Comparison of ENCODE assay signal across 12 cellular contexts in the genomic region with DNA sequence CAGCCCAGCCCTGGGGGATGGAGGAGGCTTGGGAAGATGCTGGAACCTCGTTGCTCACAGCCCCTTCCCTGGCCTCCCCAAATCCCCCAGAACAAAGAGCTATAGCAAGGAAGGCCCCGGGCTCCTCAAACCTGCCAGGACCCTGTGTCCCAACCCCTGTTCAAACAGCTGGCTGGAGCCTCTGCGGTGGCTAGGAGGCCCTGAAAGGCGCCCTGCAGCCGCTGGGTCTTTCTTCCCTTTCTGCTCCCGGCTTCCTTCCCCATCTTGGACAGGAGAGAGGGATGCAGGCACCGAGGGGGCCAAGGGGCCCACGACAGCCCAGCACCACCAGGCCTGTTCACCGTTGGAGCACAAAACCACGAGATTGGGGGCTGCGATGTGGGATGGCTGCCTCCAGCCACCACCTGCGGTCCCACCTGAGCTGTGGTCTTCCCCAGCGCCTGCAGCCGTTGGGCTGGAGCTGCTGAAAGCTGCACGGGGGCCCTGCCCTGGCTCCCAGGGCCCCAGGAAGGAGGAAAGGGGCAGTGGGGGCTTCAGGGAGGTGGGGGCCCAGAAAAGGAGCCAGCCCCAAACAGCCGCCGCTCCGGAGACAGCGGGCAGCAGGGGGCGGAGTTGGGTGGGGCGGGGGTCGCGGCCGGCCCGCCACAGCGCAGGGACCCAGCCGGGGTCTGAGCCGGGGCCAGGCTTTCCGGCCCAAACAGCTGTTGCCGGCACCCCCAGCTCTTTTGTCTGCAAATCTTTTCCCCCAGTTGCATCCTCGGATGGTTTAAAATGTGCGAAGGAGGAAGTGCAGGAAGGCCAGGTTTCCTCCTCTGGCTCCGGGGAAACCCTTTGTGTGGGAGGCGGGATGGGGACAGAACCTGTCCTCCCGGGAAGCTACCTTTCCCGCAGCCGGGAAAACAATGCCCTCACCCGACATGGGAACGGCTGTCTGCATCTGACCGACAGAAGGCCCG. TPM values are rescaled to one million over a fixed set of nuclear protein-coding genes. Genes with fewer than 3 reads are reported as not detected.
DNase-seq lines count a peak whose midpoint lies in the region; ATAC-seq and TF ChIP-seq lines count a peak whose summit lies in the region.
"Had no signal": no experiment of that assay in that cellular context is flagged by ENCODE, and none has a peak within 500 bp of the region (broad histone marks: within the 10 kb centered on the region; RNA-seq: fewer than 3 reads in every experiment).

No MANE protein-coding gene starts in this region.

- H2BK5ac ChIP-seq in trophoblast cell (ENCODE audit: low read depth, low read length, poor library complexity): no peak overlapping the region

- H2BK120ac ChIP-seq in trophoblast cell (ENCODE audit: insufficient read depth, low read length, poor library complexity): no peak overlapping the region

- no peak for TF ChIP-seq CTCF in esophagus squamous epithelium (IDR thresholded peaks at IDR 0.05)

- no peak overlapping the region for H2BK12ac ChIP-seq in trophoblast cell (ENCODE audit: low read length)

- H3K14ac ChIP-seq in trophoblast cell (ENCODE audit: low read length): no peak overlapping the region

- H4K8ac ChIP-seq in trophoblast cell (ENCODE audit: low read depth, low read length): no peak overlapping the region

- H3K27ac ChIP-seq in KOPT-K1 (ENCODE audit: low read depth, low read length, poor library complexity, severe bottlenecking) (peak overlapping the region; percentile 97), esophagus squamous epithelium (peak overlapping the region in 3 of 4 donors; percentile 42 to 82 (median 65)), trophoblast cell (ENCODE audit: low read depth, low read length) (no peak overlapping the region)
- H3K27ac ChIP-seq: testis had no signal

- H4K12ac ChIP-seq in trophoblast cell (ENCODE audit: low read depth, low read length): no peak overlapping the region

- H3K79me2 ChIP-seq in trophoblast cell (ENCODE audit: control insufficient read depth, insufficient read depth, low read length, poor library complexity): no peaks in the 10 kb centered on the region

- no peak overlapping the region for H4K91ac ChIP-seq in trophoblast cell (ENCODE audit: low read depth, low read length)

- peak overlapping the region; percentile 6 for H2AFZ ChIP-seq in trophoblast cell (ENCODE audit: insufficient read depth, low read length, poor library complexity)

- intact Hi-C loops in esophagus squamous epithelium (cut with DNase I): no loop called here

- no peak overlapping the region for H3K23ac ChIP-seq in trophoblast cell (ENCODE audit: low read length)

- TF ChIP-seq POLR2A in esophagus squamous epithelium (IDR thresholded peaks at IDR 0.05): no peak

- H3K18ac ChIP-seq in trophoblast cell (ENCODE audit: low read length): no peak overlapping the region

- DNase-seq in COLO668 (lab: John Stamatoyannopoulos, UW; ENCODE audit: unreplicated experiment) (peak; percentile 18), esophagus squamous epithelium (lab: John Stamatoyannopoulos, UW) (no peak), trophoblast cell (peak in 1 of 2 donors; percentile 10), HuH-7.5 (ENCODE audit: low spot score) (no peak)
- DNase-seq in stimulated activated naive CD4-positive, alpha-beta T cell (lab: John Stamatoyannopoulos, UW): no peak
- DNase-seq: NCI-H2029 treated with DMSO at 0.1 percent for 48 hours; occipital lobe; stimulated activated CD4-positive, alpha-beta T cell treated with anti-CD3 and anti-CD28 coated beads, Interleukin-2, amount 100 ng/mL, for 48 hours; testis had no signal

- H3K4ac ChIP-seq in trophoblast cell (ENCODE audit: low read depth, low read length): no peak overlapping the region

- H3K9me3 ChIP-seq in KOPT-K1 (ENCODE audit: insufficient read depth, low read length, poor library complexity, severe bottlenecking) (no peaks in the 10 kb centered on the region), esophagus squamous epithelium (no peaks in the 10 kb centered on the region), trophoblast cell (ENCODE audit: insufficient read depth, low read depth, low read length) (no peaks in the 10 kb centered on the region)
- H3K9me3 ChIP-seq: testis had no signal

- ATAC-seq in GM19397 (IDR thresholded peaks at IDR 0.05; ENCODE audit: unreplicated experiment) (no peak), GM21717 (IDR thresholded peaks at IDR 0.05; ENCODE audit: unreplicated experiment) (no peak)

- WGBS in esophagus squamous epithelium, 2 donors: 45 to 53% methylated on average over 9 to 12 of the region's 41 CpGs
- no CpG with 5 or more reads among the region's 41 CpGs for WGBS in trophoblast cell (ENCODE audit: extremely low coverage, insufficient coverage, insufficient read length)

- peaks cover 61% of the 10 kb centered on the region for H3K36me3 ChIP-seq in KOPT-K1 (ENCODE audit: insufficient read depth, low read length)
- peaks cover 0 to 22% (median 0%) of the 10 kb centered on the region in 3 donors for H3K36me3 ChIP-seq in esophagus squamous epithelium
- peaks cover 7 to 9% of the 10 kb centered on the region in 2 experiments for H3K36me3 ChIP-seq in trophoblast cell (ENCODE audit: control insufficient read depth in 1 of 2, insufficient read depth in 2 of 2, low read length in 2 of 2)

- no peak overlapping the region for H3K9ac ChIP-seq in trophoblast cell (ENCODE audit: low read length)

- H3K4me3 ChIP-seq in esophagus squamous epithelium: peak overlapping the region in 1 of 4 donors; percentile 12
- no peak overlapping the region for H3K4me3 ChIP-seq in trophoblast cell (ENCODE audit: low read depth, low read length)
- H3K4me3 ChIP-seq: testis had no signal

- no peak overlapping the region for H3K4me2 ChIP-seq in trophoblast cell (ENCODE audit: low read length)

- H3K27me3 ChIP-seq in esophagus squamous epithelium (no peaks in the 10 kb centered on the region), trophoblast cell (ENCODE audit: insufficient read depth, low read length) (no peaks in the 10 kb centered on the region)
- H3K27me3 ChIP-seq: testis had no signal

- H3K79me1 ChIP-seq in trophoblast cell (ENCODE audit: low read length): no peaks in the 10 kb centered on the region

- peaks cover 65 to 100% (median 92%) of the 10 kb centered on the region in 3 donors for H3K4me1 ChIP-seq in esophagus squamous epithelium
- no peaks in the 10 kb centered on the region for H3K4me1 ChIP-seq in trophoblast cell (ENCODE audit: control insufficient read depth in 1 of 2, insufficient read depth in 2 of 2, low read length in 2 of 2)

- no peak overlapping the region for H2AK5ac ChIP-seq in trophoblast cell (ENCODE audit: low read length)

RNA-seq across cellular contexts. Expression of gene NOTCH1, which starts 16.1 kb away (rescaled TPM):
- 10 to 100 TPM; 32.0 to 40.8 (median 36.2) TPM for total RNA-seq in esophagus squamous epithelium
- polyA plus RNA-seq in trophoblast cell (2013): 28.5 and 29.7 TPM in 2 replicates

RNA-seq across cellular contexts. Expression of gene SEC16A, which starts 47.0 kb away (rescaled TPM):
- total RNA-seq in esophagus squamous epithelium: 10 to 100 TPM; 31.2 to 49.1 (median 38.6) TPM
- 61.8 and 62.8 TPM in 2 replicates for polyA plus RNA-seq in trophoblast cell (2013)
